19 cellular contexts compared by ENCODE assay signal in genomic region chr20:48266571-48266970, GRCh38.
A peak's percentile ranks its signal among the peaks of the same experiment; 100 is the strongest.
DNase-seq lines count a peak whose midpoint lies in the region; ATAC-seq and TF ChIP-seq lines count a peak whose summit lies in the region.
"Had no signal": no experiment of that assay in that cellular context is flagged by ENCODE, and none has a peak within 500 bp of the region (broad histone marks: within the 10 kb centered on the region; RNA-seq: fewer than 3 reads in every experiment).

No MANE protein-coding gene starts in this region.

- no peak overlapping the region for H2BK15ac ChIP-seq in mesenchymal stem cell (ENCODE audit: low read depth, poor library complexity, severe bottlenecking)

- no peak overlapping the region for H3K14ac ChIP-seq in mesenchymal stem cell (ENCODE audit: low read length in 2 of 2)

- H3K27ac Mint-ChIP-seq in endodermal cell = no peak overlapping the region
- H3K27ac Mint-ChIP-seq: CD4-positive, alpha-beta T cell; CD8-positive, alpha-beta T cell had no signal

- peak; percentile 45 for DNase-seq in RWPE2 (ENCODE audit: low spot score)
- DNase-seq in endodermal cell = peak; percentile 74
- no peak for DNase-seq in mesenchymal stem cell
- DNase-seq in amniotic stem cell (lab: John Stamatoyannopoulos, UW) = no peak
- no peak for DNase-seq in C1 segment of cervical spinal cord (lab: John Stamatoyannopoulos, UW)
- no peak for DNase-seq in NK-92 treated with Interleukin-12 subunit alpha and Interleukin-12 subunit beta, amount 100 ng/mL, for 24 hours (lab: John Stamatoyannopoulos, UW)
- DNase-seq: 8988T; ACHN; BE2C; Calu3; CD4-positive, alpha-beta T cell; CD8-positive, alpha-beta T cell; DMS79 treated with DMSO at 0.1 percent for 48 hours; GF-D8 had no signal

- no peaks in the 10 kb centered on the region for H3K36me3 Mint-ChIP-seq in endodermal cell (ENCODE audit: low read depth)
- H3K36me3 Mint-ChIP-seq: CD8-positive, alpha-beta T cell had no signal

- H3K18ac ChIP-seq in mesenchymal stem cell (ENCODE audit: low read depth in 1 of 2, low read length in 2 of 2) = no peak overlapping the region

- no peak overlapping the region for H4K91ac ChIP-seq in mesenchymal stem cell (ENCODE audit: low read length)

- H3K4me1 ChIP-seq in RWPE2 (ENCODE audit: insufficient read depth, poor library complexity, severe bottlenecking) (no peaks in the 10 kb centered on the region), endodermal cell (ENCODE audit: control insufficient read depth, insufficient read depth, low read length) (peaks cover 5% of the 10 kb centered on the region), mesenchymal stem cell (ENCODE audit: control insufficient read depth, insufficient read depth, low read depth, low read length) (no peaks in the 10 kb centered on the region), stomach smooth muscle (ENCODE audit: control insufficient read depth, insufficient read depth, low read length) (no peaks in the 10 kb centered on the region)
- H3K4me1 ChIP-seq: BE2C, BLaER1, Caco-2 had no signal

- H2AK5ac ChIP-seq in mesenchymal stem cell (ENCODE audit: low read length, severe bottlenecking) = no peak overlapping the region

- no peak overlapping the region for H2BK5ac ChIP-seq in mesenchymal stem cell (ENCODE audit: low read depth, low read length, poor library complexity, severe bottlenecking)

- peaks cover 16% of the 10 kb centered on the region for H3K4me1 Mint-ChIP-seq in endodermal cell

- no peaks in the 10 kb centered on the region for H3K9me3 ChIP-seq in RWPE2 (ENCODE audit: severe bottlenecking)
- H3K9me3 ChIP-seq in endodermal cell (ENCODE audit: control insufficient read depth, low read length) = peaks cover 7% of the 10 kb centered on the region
- H3K9me3 ChIP-seq in mesenchymal stem cell (ENCODE audit: control insufficient read depth, low read length) = peaks cover 7% of the 10 kb centered on the region
- no peaks in the 10 kb centered on the region for H3K9me3 ChIP-seq in stomach smooth muscle (ENCODE audit: control insufficient read depth in 2 of 2, low read length in 2 of 2)
- H3K9me3 ChIP-seq: BE2C, Caco-2 had no signal

- H3K4me3 ChIP-seq in RWPE2 (ENCODE audit: severe bottlenecking) = no peak overlapping the region
- H3K4me3 ChIP-seq in endodermal cell (ENCODE audit: low read length) = no peak overlapping the region
- H3K4me3 ChIP-seq in mesenchymal stem cell (ENCODE audit: insufficient read depth in 1 of 2, low read depth in 1 of 2, low read length in 2 of 2) = no peak overlapping the region
- H3K4me3 ChIP-seq in stomach smooth muscle (ENCODE audit: low read length in 2 of 2) = no peak overlapping the region
- H3K4me3 ChIP-seq: BLaER1 had no signal

- H3K27me3 ChIP-seq in RWPE2 (ENCODE audit: insufficient read depth, poor library complexity, severe bottlenecking) (peaks cover 4% of the 10 kb centered on the region), endodermal cell (ENCODE audit: control insufficient read depth, insufficient read depth, low read length, poor library complexity, severe bottlenecking) (no peaks in the 10 kb centered on the region), mesenchymal stem cell (ENCODE audit: control insufficient read depth in 1 of 2, insufficient read depth in 1 of 2, low read length in 2 of 2) (peaks cover 52 to 79% of the 10 kb centered on the region in 2 experiments), stomach smooth muscle (ENCODE audit: control insufficient read depth in 1 of 2, insufficient read depth in 2 of 2, low read length in 2 of 2) (no peaks in the 10 kb centered on the region)
- H3K27me3 ChIP-seq: BE2C, BLaER1 had no signal

- H3K4me3 Mint-ChIP-seq in endodermal cell = no peak overlapping the region
- H3K4me3 Mint-ChIP-seq: CD4-positive, alpha-beta T cell; CD8-positive, alpha-beta T cell had no signal

- no peak overlapping the region for H2AFZ ChIP-seq in mesenchymal stem cell (ENCODE audit: low read depth, low read length)

- TF ChIP-seq CTCF in RWPE2 (IDR thresholded peaks at IDR 0.05; ENCODE audit: poor library complexity, severe bottlenecking) = no peak
- no peak for TF ChIP-seq CTCF in endodermal cell (conservative IDR thresholded peaks at IDR 0.05)

- 62 to 77% methylated on average over 5 to 6 of the region's 6 CpGs for WGBS in endodermal cell (ENCODE audit: insufficient coverage in 1 of 2, insufficient read length in 1 of 2), 2 experiments
- WGBS in mesenchymal stem cell = 77% methylated on average over 6 of the region's 6 CpGs

- H2BK12ac ChIP-seq in mesenchymal stem cell (ENCODE audit: low read length in 2 of 2) = no peak overlapping the region

- H4K8ac ChIP-seq in mesenchymal stem cell (ENCODE audit: low read length) = peak overlapping the region; percentile 38

- H3K36me3 ChIP-seq in RWPE2 (ENCODE audit: low read depth) = no peaks in the 10 kb centered on the region
- H3K36me3 ChIP-seq in endodermal cell (ENCODE audit: control insufficient read depth, insufficient read depth, low read length) = no peaks in the 10 kb centered on the region
- H3K36me3 ChIP-seq in mesenchymal stem cell (ENCODE audit: control insufficient read depth in 1 of 2, insufficient read depth in 2 of 2, low read depth in 1 of 2, low read length in 2 of 2) = no peaks in the 10 kb centered on the region
- no peaks in the 10 kb centered on the region for H3K36me3 ChIP-seq in stomach smooth muscle (ENCODE audit: control insufficient read depth in 2 of 2, insufficient read depth in 2 of 2, low read length in 2 of 2)
- H3K36me3 ChIP-seq: BE2C, BLaER1 had no signal

- H3K79me1 ChIP-seq in mesenchymal stem cell (replicated peaks; ENCODE audit: low read length, poor library complexity, severe bottlenecking) = no peaks in the 10 kb centered on the region

- H3K9ac ChIP-seq in endodermal cell (ENCODE audit: extremely low read depth, low read length, poor library complexity, severe bottlenecking) = no peak overlapping the region
- no peak overlapping the region for H3K9ac ChIP-seq in mesenchymal stem cell (ENCODE audit: low read length)
- no peak overlapping the region for H3K9ac ChIP-seq in stomach smooth muscle (ENCODE audit: low read length in 2 of 2)
- H3K9ac ChIP-seq: BLaER1 had no signal

- ATAC-seq in RWPE2 (ENCODE audit: low read depth) (no peak), HG03108 (IDR thresholded peaks at IDR 0.05; ENCODE audit: unreplicated experiment) (no peak)
- ATAC-seq: CD8-positive, alpha-beta T cell had no signal

- no peak overlapping the region for H3K4me2 ChIP-seq in mesenchymal stem cell (ENCODE audit: low read length, poor library complexity, severe bottlenecking)
- H3K4me2 ChIP-seq: BLaER1 had no signal

- peaks cover 7% of the 10 kb centered on the region for H3K27me3 Mint-ChIP-seq in endodermal cell (ENCODE audit: insufficient read depth)

- H3K23ac ChIP-seq in mesenchymal stem cell (ENCODE audit: low read length in 2 of 2) = no peak overlapping the region

- no peak overlapping the region for H3K27ac ChIP-seq in RWPE2 (ENCODE audit: poor library complexity, severe bottlenecking)
- no peak overlapping the region for H3K27ac ChIP-seq in endodermal cell (ENCODE audit: low read depth, low read length)
- H3K27ac ChIP-seq in mesenchymal stem cell (ENCODE audit: low read length, poor library complexity, severe bottlenecking) = no peak overlapping the region
- H3K27ac ChIP-seq in stomach smooth muscle (ENCODE audit: low read length) = peak overlapping the region; percentile 18
- H3K27ac ChIP-seq: BLaER1, C4-2B had no signal

- no peak overlapping the region for H2BK120ac ChIP-seq in mesenchymal stem cell (ENCODE audit: low read depth, low read length)

- no peak overlapping the region for H3K4ac ChIP-seq in mesenchymal stem cell (ENCODE audit: low read depth in 1 of 2, low read length in 2 of 2)

- peaks cover 7% of the 10 kb centered on the region for H3K9me3 Mint-ChIP-seq in endodermal cell
- H3K9me3 Mint-ChIP-seq: CD4-positive, alpha-beta T cell had no signal

Comparison
In these comparisons a context has a peak if more than half of its experiments do, and no peak if none do; other contexts are left out.
1. DNase-seq: peak in RWPE2 (single experiment) and endodermal cell (single experiment); none in mesenchymal stem cell (single experiment), amniotic stem cell (single experiment), C1 segment of cervical spinal cord (0 of 14) and NK-92 treated with Interleukin-12 subunit alpha and Interleukin-12 subunit beta, amount 100 ng/mL, for 24 hours (single experiment).